1 cellular context compared by ENCODE assay signal in genomic region chr4:26069218-26069617, GRCh38.
TF ChIP-seq lines count a peak whose summit lies in the region.

No MANE protein-coding gene starts in this region.

TF ChIP-seq in GM23338, 12 proteins besides CTCF, POLR2A, EP300 and RAD21 (continued from another document):
- no peak for TF ChIP-seq REST (IDR thresholded peaks at IDR 0.05; ENCODE audit: unreplicated experiment)
- TF ChIP-seq POLR2AphosphoS5 (IDR thresholded peaks at IDR 0.05; ENCODE audit: low read depth) = no peak
- TF ChIP-seq EZH2phosphoT487 (IDR thresholded peaks at IDR 0.05; ENCODE audit: unreplicated experiment) = no peak
